ENCODE assay signal across 7 cellular contexts in genomic region chr19:48873476-48874308, GRCh38. TPM values are rescaled to one million over a fixed set of nuclear protein-coding genes. Genes with fewer than 3 reads are reported as not detected.
DNase-seq lines count a peak whose midpoint lies in the region; TF ChIP-seq lines count a peak whose summit lies in the region.
"Had no signal": no experiment of that assay in that cellular context is flagged by ENCODE, and none has a peak within 500 bp of the region (broad histone marks: within the 10 kb centered on the region; RNA-seq: fewer than 3 reads in every experiment).

No MANE protein-coding gene starts in this region.

- no peaks in the 10 kb centered on the region for H3K9me2 ChIP-seq in GM23248 (ENCODE audit: insufficient read depth)

- peak overlapping the region; percentile 96 for H3K4me2 ChIP-seq in GM23248 (ENCODE audit: unreplicated experiment)
- peak overlapping the region; percentile 78 for H3K4me2 ChIP-seq in mesenchymal stem cell (ENCODE audit: low read length, poor library complexity, severe bottlenecking)

- H3K4me3 ChIP-seq in GM23248 (peak overlapping the region; percentile 94), adrenal gland (peak overlapping the region in 3 of 4 donors; percentile 79 to 81 (median 80)), mesenchymal stem cell (ENCODE audit: insufficient read depth in 1 of 2, low read depth in 1 of 2, low read length in 2 of 2) (peak overlapping the region; percentile 72 to 87)

- peak overlapping the region; percentile 10 for H2BK5ac ChIP-seq in mesenchymal stem cell (ENCODE audit: low read depth, low read length, poor library complexity, severe bottlenecking)

- no peaks in the 10 kb centered on the region for H3K27me3 ChIP-seq in GM23248 (replicated peaks; ENCODE audit: insufficient read depth)
- no peaks in the 10 kb centered on the region for H3K27me3 ChIP-seq in adrenal gland
- no peaks in the 10 kb centered on the region for H3K27me3 ChIP-seq in mesenchymal stem cell (ENCODE audit: control insufficient read depth in 1 of 2, insufficient read depth in 1 of 2, low read length in 2 of 2)

- intact Hi-C loops in adrenal gland (cut with DNase I) (loop anchor here in 1 of 2 donors (10.0 kb wide), 1 partner anchor 91 kb away; the partner anchor contains the start of gene FTL), posterior cingulate gyrus (cut with DNase I) (no loop called here)

- peaks cover 55% of the 10 kb centered on the region for H3K79me2 ChIP-seq in GM23248 (ENCODE audit: insufficient read depth)

- H2BK12ac ChIP-seq in mesenchymal stem cell (ENCODE audit: low read length in 2 of 2): no peak overlapping the region

- in situ Hi-C loops in GM23248 (cut with MboI): no loop called here

- peak overlapping the region; percentile 1 for H2AK5ac ChIP-seq in mesenchymal stem cell (ENCODE audit: low read length, severe bottlenecking)

- H3K14ac ChIP-seq in mesenchymal stem cell (ENCODE audit: low read length in 2 of 2): no peak overlapping the region

- H2BK120ac ChIP-seq in mesenchymal stem cell (ENCODE audit: low read depth, low read length): no peak overlapping the region

- H3K9me3 ChIP-seq in GM23248 (ENCODE audit: low read depth) (no peaks in the 10 kb centered on the region), adrenal gland (replicated peaks in 1 of 3) (no peaks in the 10 kb centered on the region), mesenchymal stem cell (ENCODE audit: control insufficient read depth, low read length) (no peaks in the 10 kb centered on the region)

- no peak for TF ChIP-seq CTCF in adrenal gland (IDR thresholded peaks at IDR 0.05)

- H3K23ac ChIP-seq in mesenchymal stem cell (ENCODE audit: low read length in 2 of 2): no peak overlapping the region

- H4K20me1 ChIP-seq in GM23248 (ENCODE audit: insufficient read depth): peaks cover 5% of the 10 kb centered on the region; the same call in 1 of the 2 replicates

- H3K4ac ChIP-seq in mesenchymal stem cell (ENCODE audit: low read depth in 1 of 2, low read length in 2 of 2): peak overlapping the region in 1 of 2 experiments; percentile 20

- peak overlapping the region; percentile 43 for H4K91ac ChIP-seq in mesenchymal stem cell (ENCODE audit: low read length)

- peaks cover 50% of the 10 kb centered on the region for H3F3A ChIP-seq in GM23248 (ENCODE audit: insufficient read depth)

- TF ChIP-seq POLR2A in adrenal gland (IDR thresholded peaks at IDR 0.05): peak in 1 of 2 donors; percentile 3

- DNase-seq in GM23248: peak; percentile 37
- DNase-seq in adrenal gland: peak in 2 of 7 donors; percentile 30 to 49
- peak; percentile 43 for DNase-seq in mesenchymal stem cell
- no peak for DNase-seq in posterior cingulate gyrus
- no peak for DNase-seq in epidermal melanocyte (ENCODE audit: insufficient read length, low spot score)
- DNase-seq in GDM1 (lab: John Stamatoyannopoulos, UW): no peak

- H3K79me1 ChIP-seq in mesenchymal stem cell (replicated peaks; ENCODE audit: low read length, poor library complexity, severe bottlenecking): peaks cover 8% of the 10 kb centered on the region

- no peak overlapping the region for H2BK15ac ChIP-seq in mesenchymal stem cell (ENCODE audit: low read depth, poor library complexity, severe bottlenecking)

- peak overlapping the region; percentile 60 to 95 for H3K18ac ChIP-seq in mesenchymal stem cell (ENCODE audit: low read depth in 1 of 2, low read length in 2 of 2)

- H3K36me3 ChIP-seq in GM23248 (ENCODE audit: low read depth): peaks cover 42% of the 10 kb centered on the region
- peaks cover 0 to 43% of the 10 kb centered on the region in 2 donors for H3K36me3 ChIP-seq in adrenal gland (replicated peaks in 1 of 2)
- peaks cover 44 to 55% of the 10 kb centered on the region in 2 experiments for H3K36me3 ChIP-seq in mesenchymal stem cell (ENCODE audit: control insufficient read depth in 1 of 2, insufficient read depth in 2 of 2, low read depth in 1 of 2, low read length in 2 of 2)

- peak overlapping the region; percentile 100 for H3K27ac ChIP-seq in GM23248
- peak overlapping the region; percentile 97 to 100 (median 99) for H3K27ac ChIP-seq in adrenal gland
- peak overlapping the region; percentile 85 for H3K27ac ChIP-seq in mesenchymal stem cell (ENCODE audit: low read length, poor library complexity, severe bottlenecking)

- H3K4me1 ChIP-seq in GM23248 (ENCODE audit: insufficient read depth): peaks cover 16% of the 10 kb centered on the region
- H3K4me1 ChIP-seq in adrenal gland (replicated peaks in 1 of 2): peaks cover 34 to 39% of the 10 kb centered on the region in 2 donors
- peaks cover 29% of the 10 kb centered on the region for H3K4me1 ChIP-seq in mesenchymal stem cell (ENCODE audit: control insufficient read depth, insufficient read depth, low read depth, low read length)

- H2AFZ ChIP-seq in GM23248: no peak overlapping the region
- H2AFZ ChIP-seq in mesenchymal stem cell (ENCODE audit: low read depth, low read length): no peak overlapping the region

- 1 to 2% methylated on average over 14 of the region's 14 CpGs for whole genome bisulfite sequencing in GM23248 (ENCODE audit: low coverage in 1 of 2, low lambda C conversion rate in 2 of 2, missing lambda C conversion rate in 2 of 2), 2 experiments
- 42 to 50% (median 46%) methylated on average over 14 of the region's 14 CpGs for WGBS in adrenal gland, 4 donors
- 63% methylated on average over 10 of the region's 14 CpGs for WGBS in mesenchymal stem cell

- peak overlapping the region; percentile 19 for H4K8ac ChIP-seq in mesenchymal stem cell (ENCODE audit: low read length)

- H3K9ac ChIP-seq in GM23248: peak overlapping the region; percentile 100
- peak overlapping the region; percentile 98 for H3K9ac ChIP-seq in mesenchymal stem cell (ENCODE audit: low read length)

RNA-seq across cellular contexts. Expression of gene PPP1R15A, which starts 1.5 kb away (rescaled TPM):
- 63.8 and 71.3 TPM in 2 replicates for total RNA-seq in GM23248 (2014; rRNA removed; shearing (Covaris generic))
- polyA plus RNA-seq in GM23248 (2016; fragmentation: Nextera tagmentation; extraction: Ambion mirVana): 78.9 and 83.0 TPM in 2 replicates
- 10 to 100 TPM; 29.5 to 54.6 (median 41.5) TPM for total RNA-seq in adrenal gland
- polyA plus RNA-seq in adrenal gland: 100 to 1,000 TPM in 1 of 3 donors, 10 to 100 TPM in 2; 49.2 to 174 (median 73.3) TPM
- 121 TPM for polyA plus RNA-seq in mesenchymal stem cell (2013, experiment 1 of 2)
- 118 TPM for polyA plus RNA-seq in mesenchymal stem cell (2013, experiment 2 of 2)

RNA-seq across cellular contexts. Expression of gene PLEKHA4, which starts 5.3 kb away (rescaled TPM):
- 12.3 and 14.2 TPM in 2 replicates for total RNA-seq in GM23248 (2014; rRNA removed; shearing (Covaris generic))
- polyA plus RNA-seq in GM23248 (2016; fragmentation: Nextera tagmentation; extraction: Ambion mirVana) (16.6 and 19.4 TPM in 2 replicates), adrenal gland (10 to 100 TPM in 2 of 3 donors, 1 to 10 TPM in 1; 7.1 to 74.6 (median 70.8) TPM)
- total RNA-seq in adrenal gland: 10 to 100 TPM; 17.6 to 65.1 (median 25.4) TPM
- polyA plus RNA-seq in mesenchymal stem cell (2013, experiment 1 of 2): 20.7 TPM
- 20.0 TPM for polyA plus RNA-seq in mesenchymal stem cell (2013, experiment 2 of 2)

RNA-seq across cellular contexts. Expression of gene TULP2, which starts 24.9 kb away (rescaled TPM):
- not detected in 2 replicates for total RNA-seq in GM23248 (2014; rRNA removed; shearing (Covaris generic))
- polyA plus RNA-seq in GM23248 (2016; fragmentation: Nextera tagmentation; extraction: Ambion mirVana) (not detected in 2 replicates), adrenal gland (under 1 TPM in 1 of 3 donors, not detected in 2; 0.07 TPM)
- under 1 TPM in 4 of 8 donors, not detected in 4; 0.14 to 0.72 (median 0.48) TPM for total RNA-seq in adrenal gland
- 0.01 TPM for polyA plus RNA-seq in mesenchymal stem cell (2013, experiment 1 of 2)
- not detected for polyA plus RNA-seq in mesenchymal stem cell (2013, experiment 2 of 2)
- total RNA-seq: T-helper 1 cell treated with Interleukin-12 subunit alpha and Interleukin-12 subunit beta and Interleukin-4 antibody, amounts not matched to agents 30 ng/mL and 1 ng/mL, for 36 hours had no signal

RNA-seq across cellular contexts. Expression of gene NUCB1, which starts 26.4 kb away (rescaled TPM):
- total RNA-seq in GM23248 (2014; rRNA removed; shearing (Covaris generic)): 362 and 401 TPM in 2 replicates
- polyA plus RNA-seq in GM23248 (2016; fragmentation: Nextera tagmentation; extraction: Ambion mirVana) (412 and 438 TPM in 2 replicates), adrenal gland (100 to 1,000 TPM in 2 of 3 donors, 10 to 100 TPM in 1; 98.8 to 189 (median 175) TPM)
- 100 to 1,000 TPM; 204 to 581 (median 323) TPM for total RNA-seq in adrenal gland
- polyA plus RNA-seq in mesenchymal stem cell (2013, experiment 1 of 2): 185 TPM
- 179 TPM for polyA plus RNA-seq in mesenchymal stem cell (2013, experiment 2 of 2)

RNA-seq across cellular contexts. Expression of gene HSD17B14, which starts 37.4 kb away (rescaled TPM):
- 2.6 and 3.9 TPM in 2 replicates for total RNA-seq in GM23248 (2014; rRNA removed; shearing (Covaris generic))
- 3.7 and 4.4 TPM in 2 replicates for polyA plus RNA-seq in GM23248 (2016; fragmentation: Nextera tagmentation; extraction: Ambion mirVana)
- total RNA-seq in adrenal gland: 10 to 100 TPM; 33.0 to 63.0 (median 40.6) TPM
- polyA plus RNA-seq in adrenal gland: 100 to 1,000 TPM in 2 of 3 donors, 1 to 10 TPM in 1; 7.4 to 178 (median 135) TPM
- 45.5 TPM for polyA plus RNA-seq in mesenchymal stem cell (2013, experiment 1 of 2)
- polyA plus RNA-seq in mesenchymal stem cell (2013, experiment 2 of 2): 46.0 TPM

Comparison
In these comparisons a context has a peak if more than half of its experiments do, and no peak if none do; other contexts are left out.
1. DNase-seq: peak in GM23248 (single experiment) and mesenchymal stem cell (single experiment); none in posterior cingulate gyrus (0 of 10), epidermal melanocyte (single experiment) and GDM1 (single experiment).
2. Peak in every context shown above with its lines, with median percentiles within 50 percentile points of each other: H3K27ac ChIP-seq and H3K4me3 ChIP-seq.